8 cellular contexts compared by ENCODE assay signal in the genomic region with DNA sequence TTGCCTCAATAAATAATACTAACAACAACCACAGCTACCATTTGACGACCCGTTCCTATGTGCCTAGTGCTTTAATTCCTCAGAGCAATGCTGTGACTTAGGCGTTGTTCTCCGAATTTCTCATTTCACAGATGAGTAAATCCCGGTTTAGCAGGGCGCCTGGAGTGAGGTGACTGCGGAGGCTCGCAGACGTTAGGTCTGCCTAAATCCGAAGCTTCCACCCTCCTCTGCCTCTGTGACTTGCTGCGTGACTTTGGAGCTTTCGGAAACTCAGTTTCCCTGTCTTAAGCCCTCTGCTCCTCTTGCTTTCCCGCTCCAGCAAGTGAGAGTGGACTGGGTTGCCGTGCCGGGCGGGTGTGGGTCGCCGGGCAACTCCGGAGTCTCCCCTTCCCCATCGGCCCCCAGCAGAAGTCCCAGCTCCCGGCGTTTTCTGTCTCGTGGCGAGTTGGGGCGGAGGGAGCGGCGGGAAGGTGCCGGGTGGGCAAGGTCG. TPM values are rescaled to one million over a fixed set of nuclear protein-coding genes. Genes with fewer than 3 reads are reported as not detected.
DNase-seq lines count a peak whose midpoint lies in the region; ATAC-seq and TF ChIP-seq lines count a peak whose summit lies in the region.

No MANE protein-coding gene starts in this region.

- H3K4me1 ChIP-seq in Caco-2: peaks cover 11% of the 10 kb centered on the region
- H3K4me1 ChIP-seq in right cardiac atrium (ENCODE audit: control insufficient read depth, insufficient read depth, low read length): peaks cover 28% of the 10 kb centered on the region

- no TSS peak for BruUV-seq in Caco-2 (replicated peaks; lab: Mats Ljungman, UMichigan)

- intact Hi-C loops in Caco-2 (cut with micrococcal nuclease; ENCODE audit: unreplicated experiment): loop anchor here (5.0 kb wide), 1 partner anchor 44 kb away; no protein-coding TSS in a partner anchor
- intact Hi-C loops in right cardiac atrium (cut with DNase I): loop anchor here in 1 of 4 donors (5.0 kb wide), 1 partner anchor 44 kb away; no protein-coding TSS in a partner anchor
- intact Hi-C loops in sciatic nerve (cut with DNase I): no loop called here

- no peaks in the 10 kb centered on the region for H3K36me3 ChIP-seq in Caco-2 (ENCODE audit: control insufficient read depth, insufficient read depth, low read length)

- WGBS in right cardiac atrium: 13% methylated on average over 29 of the region's 29 CpGs

- H3K27ac ChIP-seq in right cardiac atrium (ENCODE audit: low read length): peak overlapping the region; percentile 82

- H3K9me3 Mint-ChIP-seq in Caco-2 (ENCODE audit: unreplicated experiment): no peaks in the 10 kb centered on the region

- POLR2A ChIA-PET in Caco-2 (lab: Charles Lee): no interaction called here

- H3K9me3 ChIP-seq in Caco-2 (no peaks in the 10 kb centered on the region), T-helper 17 cell (ENCODE audit: control insufficient read depth, low read length, poor library complexity, severe bottlenecking) (no peaks in the 10 kb centered on the region), right cardiac atrium (ENCODE audit: control insufficient read depth, low read length) (no peaks in the 10 kb centered on the region)

- H3K27me3 ChIP-seq in Caco-2 (replicated peaks; ENCODE audit: control insufficient read depth, insufficient read depth, low read length) (peaks cover 8% of the 10 kb centered on the region), right cardiac atrium (ENCODE audit: control insufficient read depth, insufficient read depth) (no peaks in the 10 kb centered on the region)

- in situ Hi-C loops in GM13977 (cut with MboI; ENCODE audit: low pct_unique_long_range_greater_than_20kb, low sequenced_read_pairs, unreplicated experiment): no loop called here

- no peaks in the 10 kb centered on the region for H3K36me3 Mint-ChIP-seq in Caco-2 (ENCODE audit: insufficient read depth, unreplicated experiment)
- H3K36me3 Mint-ChIP-seq in T-helper 17 cell (ENCODE audit: low read depth): peaks cover 3% of the 10 kb centered on the region

- H3K27ac Mint-ChIP-seq in Caco-2 (ENCODE audit: unreplicated experiment): no peak overlapping the region
- H3K27ac Mint-ChIP-seq in T-helper 17 cell: no peak overlapping the region

- DNase-seq in Caco-2 (no peak), T-helper 17 cell (no peak), right cardiac atrium (peak in 1 of 3 donors; percentile 70), sciatic nerve (ENCODE audit: low spot score) (no peak), DMS79 (lab: John Stamatoyannopoulos, UW) (no peak), GM13977 (ENCODE audit: low spot score) (no peak), GM03348 (ENCODE audit: low spot score) (no peak)

- no peak for ATAC-seq in T-helper 17 cell
- no peak for ATAC-seq in right cardiac atrium
- ATAC-seq in sciatic nerve: peak; percentile 4
- no peak for ATAC-seq in HG03442 (IDR thresholded peaks at IDR 0.05; ENCODE audit: unreplicated experiment)

- H3K4me3 Mint-ChIP-seq in Caco-2 (ENCODE audit: unreplicated experiment) (peak overlapping the region; percentile 65), T-helper 17 cell (peak overlapping the region; percentile 81)

- peaks cover 22% of the 10 kb centered on the region for H3K27me3 Mint-ChIP-seq in Caco-2 (ENCODE audit: insufficient read depth, unreplicated experiment)
- peaks cover 63% of the 10 kb centered on the region for H3K27me3 Mint-ChIP-seq in T-helper 17 cell

- H3K4me3 ChIP-seq in Caco-2 (ENCODE audit: low read depth, low read length) (no peak overlapping the region), right cardiac atrium (ENCODE audit: low read length) (peak overlapping the region; percentile 95)

- CTCF ChIA-PET in Caco-2 (lab: Charles Lee): interaction anchor here (0.5 to 0.9 kb wide), 3 partner anchors 24 to 257 kb away, joined by 4 to 5 read pairs (median 4); no protein-coding TSS in a partner anchor

- peaks cover 9% of the 10 kb centered on the region for H3K4me1 Mint-ChIP-seq in Caco-2 (ENCODE audit: low read depth, unreplicated experiment)
- H3K4me1 Mint-ChIP-seq in T-helper 17 cell: peaks cover 18% of the 10 kb centered on the region

- TF ChIP-seq CTCF in Caco-2 (IDR thresholded peaks at IDR 0.05; ENCODE audit: insufficient read depth in 1 of 2, low read depth in 1 of 2, low read length in 1 of 2, severe bottlenecking in 1 of 2, unreplicated experiment in 1 of 2) (no peak), GM13977 (IDR thresholded peaks at IDR 0.05; ENCODE audit: extremely low read depth, insufficient read depth, missing control alignments) (no peak)

RNA-seq across cellular contexts. Expression of gene ATOH8, which starts 0.7 kb away (rescaled TPM):
- total RNA-seq in Caco-2 (2022) (not detected in 2 replicates), T-helper 17 cell (not detected), right cardiac atrium (10 to 100 TPM; 35.7 to 55.5 (median 45.7) TPM), sciatic nerve (57.2 TPM)
- 57.8 TPM for polyA plus RNA-seq in right cardiac atrium

RNA-seq across cellular contexts. Expression of gene GNLY, which starts 58.9 kb away (rescaled TPM):
- total RNA-seq in Caco-2 (2022): not detected in 2 replicates
- 10 to 100 TPM in 1 of 2 donors, 1 to 10 TPM in 1; 9.9 to 14.8 TPM for total RNA-seq in T-helper 17 cell
- 1 to 10 TPM in 3 of 4 donors, not detected in 1; 1.4 to 2.3 (median 2.1) TPM for total RNA-seq in right cardiac atrium
- 2.6 TPM for polyA plus RNA-seq in right cardiac atrium
- 8.4 TPM for total RNA-seq in sciatic nerve

Comparison
In these comparisons a context has a peak if more than half of its experiments do, and no peak if none do; other contexts are left out.
1. RNA of gene ATOH8, which starts 0.7 kb away (total RNA-seq): 57.2 TPM in sciatic nerve (single experiment) and 35.7 to 55.5 TPM in right cardiac atrium; not detected in T-helper 17 cell and not detected in Caco-2; every median in the first group is over 10 times any median in the second.